22 cellular contexts compared by ENCODE assay signal in the genomic region with DNA sequence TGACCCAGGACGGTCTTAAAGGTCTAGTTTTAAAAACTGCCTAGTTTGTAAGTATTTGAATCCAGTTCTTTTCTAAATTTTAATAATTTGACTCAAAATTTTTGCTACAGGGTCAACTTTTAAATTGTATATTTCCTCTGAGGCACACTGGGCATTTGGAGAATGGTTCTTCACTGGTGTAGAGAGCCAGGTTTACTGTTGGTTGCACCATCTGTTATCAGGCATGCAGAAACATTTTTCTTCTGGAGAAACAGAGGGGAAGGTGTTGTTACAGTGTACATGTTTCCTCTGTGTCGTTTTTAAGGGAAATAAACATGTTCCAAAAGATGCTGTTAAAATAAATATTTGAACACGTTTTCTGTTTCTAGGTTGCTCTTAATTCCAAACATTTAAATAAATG.
"Had no signal": no experiment of that assay in that cellular context is flagged by ENCODE, and none has a peak within 500 bp of the region (broad histone marks: within the 10 kb centered on the region; RNA-seq: fewer than 3 reads in every experiment).

No MANE protein-coding gene starts in this region.

- DNase-seq: cortex of kidney; effector memory CD4-positive, alpha-beta T cell; islet precursor cell; left lung; mesenchymal stem cell; midbrain; nucleus accumbens; ovary; spleen; stimulated activated CD4-positive, alpha-beta T cell treated with anti-CD3 and anti-CD28 coated beads, Interleukin-15, amount 100 ng/mL, for 24 hours; stimulated activated CD4-positive, alpha-beta T cell treated with anti-CD3 and anti-CD28 coated beads, Interleukin-1b, Interleukin-23, amount 100 ng/mL, for 48 hours; stimulated activated CD4-positive, alpha-beta T cell treated with anti-CD3 and anti-CD28 coated beads, Interleukin-4, amount 100 ng/mL, for 24 hours; tibial artery; upper lobe of left lung had no signal

- H3K27ac ChIP-seq: left lung, neural progenitor cell, ovary, spleen, upper lobe of left lung, vagina had no signal

- H3K27me3 ChIP-seq: dorsolateral prefrontal cortex, left lung, neural progenitor cell, ovary, spleen, tibial artery, upper lobe of left lung, vagina had no signal

- H3K4me1 ChIP-seq: left lung, spleen had no signal

- ATAC-seq: esophagus mucosa; left lung; natural killer cell treated with Interleukin-12 subunit alpha and Interleukin-12 subunit beta and Interleukin-15 and Interleukin-18, amount 100 ng/mL, for 72 hours; sciatic nerve; stimulated activated memory B cell treated with anti-CD40 and anti-IgM and Interleukin-4, amounts not matched to agents 10 μg/mL and 1 μg/mL and 100 μg/mL, for 72 hours had no signal

- H3K9me3 ChIP-seq: left lung, ovary, tibial artery, upper lobe of left lung, vagina had no signal

- H3K36me3 ChIP-seq: left lung, neural progenitor cell, ovary, spleen, upper lobe of left lung, vagina had no signal

- H3K4me3 ChIP-seq: dorsolateral prefrontal cortex, left lung, lung, neural progenitor cell, ovary, spleen, tibial artery, upper lobe of left lung, vagina had no signal
